ENCODE assay signal across 14 cellular contexts in the genomic region with DNA sequence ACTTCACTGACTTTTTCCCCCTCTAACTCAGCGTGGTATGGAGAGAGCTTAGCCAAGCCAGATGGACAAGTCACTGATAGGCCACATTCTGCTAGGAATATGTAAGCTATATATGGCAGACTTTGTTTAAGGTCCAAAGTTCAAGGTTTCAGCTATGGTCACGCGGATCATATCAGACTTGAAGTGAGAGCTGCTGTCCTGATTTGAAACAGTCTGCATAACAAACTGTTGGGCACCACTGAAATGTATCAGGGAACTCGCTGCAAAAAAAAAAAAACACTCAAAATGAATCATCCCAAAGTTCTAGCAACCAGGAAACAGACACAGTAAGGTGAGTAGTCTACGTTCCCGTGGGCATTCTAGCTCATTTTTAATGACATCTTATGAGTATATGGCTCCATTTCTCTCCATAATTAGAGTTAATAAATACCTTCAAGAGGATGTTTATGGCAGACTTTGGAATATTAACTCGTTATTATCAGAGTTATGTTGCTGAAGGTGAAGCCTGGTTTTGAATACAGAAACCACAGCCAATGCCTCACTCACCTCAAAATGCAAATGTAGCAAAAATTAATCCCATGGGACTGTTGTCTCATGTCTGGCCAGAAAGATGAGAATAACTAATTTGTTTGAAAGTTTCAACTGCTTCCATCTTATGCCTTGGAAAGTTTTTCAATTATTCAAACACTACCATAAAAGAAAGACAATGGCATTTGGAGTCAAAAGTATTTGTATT. TPM values are rescaled to one million over a fixed set of nuclear protein-coding genes. Genes with fewer than 3 reads are reported as not detected.
DNase-seq lines count a peak whose midpoint lies in the region; ATAC-seq and TF ChIP-seq lines count a peak whose summit lies in the region.
"Had no signal": no experiment of that assay in that cellular context is flagged by ENCODE, and none has a peak within 500 bp of the region (broad histone marks: within the 10 kb centered on the region; RNA-seq: fewer than 3 reads in every experiment).

No MANE protein-coding gene starts in this region.

- H3K9me3 ChIP-seq in OCI-LY3 (ENCODE audit: insufficient read depth, low read length) (no peaks in the 10 kb centered on the region), liver (ENCODE audit: control insufficient read depth in 4 of 4, low read length in 3 of 4) (no peaks in the 10 kb centered on the region)

- no peak overlapping the region for H3K4me3 Mint-ChIP-seq in GM23338
- H3K4me3 Mint-ChIP-seq: stimulated activated naive B cell treated with anti-CD40 and anti-IgM and Interleukin-4, amounts not matched to agents 10 μg/mL and 1 μg/mL and 100 μg/mL, for 72 hours; T-helper 17 cell had no signal

- peaks cover 4% of the 10 kb centered on the region; the same call in 2 of the 3 replicates for H3K4me1 Mint-ChIP-seq in GM23338

- H3K9ac ChIP-seq in OCI-LY3 (ENCODE audit: low read length) (no peak overlapping the region), liver (ENCODE audit: low read depth in 1 of 2, low read length in 2 of 2) (no peak overlapping the region)

- H3K79me2 ChIP-seq in OCI-LY3 (ENCODE audit: low read length) (no peaks in the 10 kb centered on the region), GM23338 (replicated peaks; ENCODE audit: insufficient read depth) (no peaks in the 10 kb centered on the region)

- ATAC-seq in GM18511 (IDR thresholded peaks at IDR 0.05; ENCODE audit: unreplicated experiment) = peak; percentile 41
- ATAC-seq in HG02938 (IDR thresholded peaks at IDR 0.05; ENCODE audit: unreplicated experiment) = peak; percentile 39
- ATAC-seq in omental fat pad (ENCODE audit: low FRiP score) = no peak
- no peak for ATAC-seq in GM23338
- ATAC-seq: T-helper 17 cell had no signal

- no peaks in the 10 kb centered on the region for H3K9me2 ChIP-seq in GM23338 (ENCODE audit: insufficient read depth)

- H3K4me1 ChIP-seq in OCI-LY3 (ENCODE audit: low read length) (peaks cover 75% of the 10 kb centered on the region), liver (ENCODE audit: control insufficient read depth in 4 of 4, insufficient read depth in 4 of 4, low read length in 3 of 4) (peaks cover 0 to 25% (median 18%) of the 10 kb centered on the region in 4 donors), GM23338 (ENCODE audit: insufficient read depth) (no peaks in the 10 kb centered on the region)

- H3K4me2 ChIP-seq in OCI-LY3 (ENCODE audit: low read length) (peak overlapping the region; percentile 46), GM23338 (no peak overlapping the region)

- H2AFZ ChIP-seq in OCI-LY3 (ENCODE audit: low read depth, low read length) = peak overlapping the region; percentile 15; the same call in 1 of the 2 replicates
- H2AFZ ChIP-seq in GM23338 = no peak overlapping the region

- H3K27me3 ChIP-seq in OCI-LY3 (ENCODE audit: low read depth, low read length) = no peaks in the 10 kb centered on the region
- H3K27me3 ChIP-seq in liver (ENCODE audit: control insufficient read depth in 4 of 4, insufficient read depth in 4 of 4, low read length in 3 of 4) = no peaks in the 10 kb centered on the region
- H3K27me3 ChIP-seq in GM23338 (ENCODE audit: insufficient read depth) = no peaks in the 10 kb centered on the region

- H3K27ac Mint-ChIP-seq in GM23338 = no peak overlapping the region
- H3K27ac Mint-ChIP-seq: stimulated activated naive B cell treated with anti-CD40 and anti-IgM and Interleukin-4, amounts not matched to agents 10 μg/mL and 1 μg/mL and 100 μg/mL, for 72 hours; T-helper 17 cell had no signal

- H4K20me1 ChIP-seq in OCI-LY3 (ENCODE audit: insufficient read depth, low read length) = no peaks in the 10 kb centered on the region
- no peaks in the 10 kb centered on the region; the same call in 1 of the 2 replicates for H4K20me1 ChIP-seq in GM23338 (replicated peaks; ENCODE audit: insufficient read depth)

- DNase-seq in nucleus accumbens (lab: John Stamatoyannopoulos, UW) (no peak), omental fat pad (ENCODE audit: low spot score) (no peak), GF-D8 (lab: John Stamatoyannopoulos, UW) (no peak), GM23338 (ENCODE audit: low spot score) (no peak)
- DNase-seq: activated CD4-positive, alpha-beta T cell treated with anti-CD3 and anti-CD28 coated beads for 4 hours; effector CD8-positive, alpha-beta T cell; NCI-H446 treated with DMSO at 0.1 percent for 48 hours; stimulated activated CD4-positive, alpha-beta T cell treated with anti-CD3 and anti-CD28 coated beads, Interleukin-4, amount 100 ng/mL, for 4 hours; stimulated activated naive B cell treated with anti-CD40 and anti-IgM and Interleukin-4, amounts not matched to agents 10 μg/mL and 1 μg/mL and 100 μg/mL, for 72 hours; T-helper 17 cell had no signal

- H3K27ac ChIP-seq in OCI-LY3 (ENCODE audit: low read length) (peak overlapping the region; percentile 9; the same call in 1 of the 2 replicates), liver (ENCODE audit: low read depth in 1 of 2, low read length in 2 of 2) (no peak overlapping the region), GM23338 (ENCODE audit: low read depth) (no peak overlapping the region)

- WGBS in liver = 54% methylated on average over 7 of the region's 7 CpGs

- H3K4me3 ChIP-seq in OCI-LY3 (ENCODE audit: low read length) (no peak overlapping the region), liver (ENCODE audit: low read depth in 1 of 3, low read length in 3 of 3) (no peak overlapping the region), GM23338 (no peak overlapping the region)

- H3K36me3 Mint-ChIP-seq in GM23338 (ENCODE audit: low read depth) = no peaks in the 10 kb centered on the region

- no peak for TF ChIP-seq CTCF in OCI-LY3 (IDR thresholded peaks at IDR 0.05; ENCODE audit: low read depth, low read length)
- no peak for TF ChIP-seq CTCF in liver (IDR thresholded peaks at IDR 0.05; ENCODE audit: low read depth, low read length, missing input control)
- TF ChIP-seq CTCF in omental fat pad (IDR thresholded peaks at IDR 0.05) = no peak
- no peak for TF ChIP-seq CTCF in GM23338 (conservative IDR thresholded peaks at IDR 0.05; ENCODE audit: low read depth in 2 of 2)

- H3F3A ChIP-seq in GM23338 (replicated peaks; ENCODE audit: low read depth) = no peaks in the 10 kb centered on the region

- H3K9me3 Mint-ChIP-seq in GM23338 = no peaks in the 10 kb centered on the region
- H3K9me3 Mint-ChIP-seq: stimulated activated naive B cell treated with anti-CD40 and anti-IgM and Interleukin-4, amounts not matched to agents 10 μg/mL and 1 μg/mL and 100 μg/mL, for 72 hours had no signal

- H3K27me3 Mint-ChIP-seq in GM23338 (ENCODE audit: insufficient read depth, low read depth, poor library complexity) = peaks cover 6% of the 10 kb centered on the region
- H3K27me3 Mint-ChIP-seq: T-helper 17 cell had no signal

- H3K36me3 ChIP-seq in OCI-LY3 (replicated peaks; ENCODE audit: low read depth, low read length) (no peaks in the 10 kb centered on the region), liver (ENCODE audit: control insufficient read depth in 4 of 4, insufficient read depth in 3 of 4, low read depth in 1 of 4, low read length in 3 of 4) (no peaks in the 10 kb centered on the region), GM23338 (ENCODE audit: insufficient read depth) (no peaks in the 10 kb centered on the region)

- no peak for TF ChIP-seq RAD21 in liver (IDR thresholded peaks at IDR 0.05)

TF ChIP-seq in liver, 16 proteins besides CTCF, POLR2A, EP300 and RAD21:
- TF ChIP-seq SP1 (IDR thresholded peaks at IDR 0.05) = peak; percentile 45
- peak; percentile 44 to 75 for TF ChIP-seq HNF4A (conservative IDR thresholded peaks at IDR 0.05)
- TF ChIP-seq MAX (IDR thresholded peaks at IDR 0.05) = no peak
- TF ChIP-seq TAF1 (conservative IDR thresholded peaks at IDR 0.05) = no peak
- TF ChIP-seq FOXA1 (IDR thresholded peaks at IDR 0.05) = no peak

TF ChIP-seq in GM23338, 12 proteins besides CTCF, POLR2A, EP300 and RAD21 (continues in another document):
- TF ChIP-seq EZH2phosphoT487 (IDR thresholded peaks at IDR 0.05; ENCODE audit: unreplicated experiment) = no peak
- TF ChIP-seq CREB1 (CRISPR knock-in tag; IDR thresholded peaks at IDR 0.05; ENCODE audit: low read depth) = no peak

RNA-seq across cellular contexts. Expression of gene DPH3, which starts 12.3 kb away (rescaled TPM):
- total RNA-seq in liver = 10 to 100 TPM in 1 of 2 donors, 1 to 10 TPM in 1; 7.8 to 12.0 TPM
- polyA plus RNA-seq in liver = 10 to 100 TPM; 11.1 to 19.1 TPM
- total RNA-seq in omental fat pad = 10 to 100 TPM; 16.7 to 33.7 (median 30.4) TPM
- 14.0 and 15.3 TPM in 2 replicates for total RNA-seq in GM23338 (2014; rRNA removed; shearing (Covaris generic))
- polyA plus RNA-seq in GM23338 (2016; fragmentation: Nextera tagmentation; extraction: Ambion mirVana) = 84.3 and 91.7 TPM in 2 replicates

RNA-seq across cellular contexts. Expression of gene OXNAD1, which starts 12.6 kb away (rescaled TPM):
- 10 to 100 TPM in 1 of 2 donors, 1 to 10 TPM in 1; 9.3 to 24.6 TPM for total RNA-seq in liver
- polyA plus RNA-seq in liver = 10 to 100 TPM; 12.6 to 15.6 TPM
- total RNA-seq in omental fat pad = 10 to 100 TPM; 13.7 to 21.3 (median 15.2) TPM
- 34.2 and 39.4 TPM in 2 replicates for total RNA-seq in GM23338 (2014; rRNA removed; shearing (Covaris generic))
- polyA plus RNA-seq in GM23338 (2016; fragmentation: Nextera tagmentation; extraction: Ambion mirVana) = 20.0 and 22.9 TPM in 2 replicates

Comparison
In these comparisons a context has a peak if more than half of its experiments do, and no peak if none do; other contexts are left out.
1. ATAC-seq: peak in GM18511 (single experiment) and HG02938 (single experiment); none in omental fat pad (single experiment) and GM23338 (single experiment).